Comparison of ENCODE assay signal across 8 cellular contexts in genomic region chr3:129626744-129627349, GRCh38. TPM values are rescaled to one million over a fixed set of nuclear protein-coding genes. Genes with fewer than 3 reads are reported as not detected.
DNase-seq lines count a peak whose midpoint lies in the region; ATAC-seq, FAIRE-seq and TF ChIP-seq lines count a peak whose summit lies in the region.

No MANE protein-coding gene starts in this region.

- DNase-seq in GM04504 (ENCODE audit: low read depth) (peak; percentile 65), SW 1271 (lab: John Stamatoyannopoulos, UW) (peak; percentile 86 to 88), astrocyte (ENCODE audit: low read depth) (peak; percentile 59), hypothalamus (lab: John Stamatoyannopoulos, UW) (peak in 47 of 51 donors; percentile 24 to 85 (median 67)), sciatic nerve (ENCODE audit: low spot score) (peak; percentile 94), cerebellar cortex (ENCODE audit: low spot score) (no peak)

- H3K4me1 Mint-ChIP-seq in astrocyte (ENCODE audit: low read depth, unreplicated experiment): peaks cover 27% of the 10 kb centered on the region

- peak overlapping the region; percentile 86 for H3K4me3 Mint-ChIP-seq in astrocyte (ENCODE audit: unreplicated experiment)

- H3K36me3 ChIP-seq in HUES6 (ENCODE audit: control insufficient read depth, insufficient read depth, low read length): no peaks in the 10 kb centered on the region
- no peaks in the 10 kb centered on the region for H3K36me3 ChIP-seq in astrocyte (ENCODE audit: insufficient read depth, low read length)

- H3K9ac ChIP-seq in HUES6 (ENCODE audit: low read length) (peak overlapping the region; percentile 93), astrocyte (ENCODE audit: low read length) (peak overlapping the region; percentile 84)

- no peaks in the 10 kb centered on the region for H3K27me3 Mint-ChIP-seq in astrocyte (ENCODE audit: low read depth, unreplicated experiment)

- no peaks in the 10 kb centered on the region for H3K36me3 Mint-ChIP-seq in astrocyte (ENCODE audit: low read depth, unreplicated experiment)

- no peaks in the 10 kb centered on the region for H3K27me3 ChIP-seq in HUES6 (ENCODE audit: control insufficient read depth, insufficient read depth, low read length)
- no peaks in the 10 kb centered on the region for H3K27me3 ChIP-seq in astrocyte (ENCODE audit: insufficient read depth, low read length)

- H3K9me3 ChIP-seq in HUES6 (ENCODE audit: control insufficient read depth, insufficient read depth, low read depth, low read length) (no peaks in the 10 kb centered on the region), astrocyte (ENCODE audit: insufficient read depth, low read depth, low read length) (no peaks in the 10 kb centered on the region)

- no peaks in the 10 kb centered on the region for H3K9me3 Mint-ChIP-seq in astrocyte (ENCODE audit: unreplicated experiment)

- TF ChIP-seq CTCF in astrocyte (IDR thresholded peaks at IDR 0.05; ENCODE audit: insufficient read depth, low read depth, low read length): no peak

- H3K27ac Mint-ChIP-seq in astrocyte (ENCODE audit: unreplicated experiment): peak overlapping the region; percentile 99

- H3K4me1 ChIP-seq in HUES6 (ENCODE audit: control insufficient read depth, insufficient read depth, low read length): peaks cover 31% of the 10 kb centered on the region
- H3K4me1 ChIP-seq in astrocyte (ENCODE audit: insufficient read depth, low read length): peaks cover 43% of the 10 kb centered on the region

- H4K20me1 ChIP-seq in astrocyte (ENCODE audit: insufficient read depth, low read length): no peaks in the 10 kb centered on the region

- no peak for FAIRE-seq in astrocyte (lab: Jason Lieb, UNC)

- peak overlapping the region; percentile 92 for H2AFZ ChIP-seq in astrocyte (ENCODE audit: low read depth, low read length)

- no peaks in the 10 kb centered on the region for H3K79me2 ChIP-seq in astrocyte (ENCODE audit: insufficient read depth, low read length)

- peak overlapping the region; percentile 90 for H3K4me2 ChIP-seq in astrocyte (ENCODE audit: low read length)

- intact Hi-C loops in sciatic nerve (cut with DNase I): no loop called here

- H3K27ac ChIP-seq in HUES6 (ENCODE audit: low read depth, low read length) (peak overlapping the region; percentile 90; the same call in 1 of the 2 replicates), astrocyte (ENCODE audit: low read depth, low read length) (peak overlapping the region; percentile 84)

- ATAC-seq in GM21526 (IDR thresholded peaks at IDR 0.05; ENCODE audit: low FRiP score, unreplicated experiment): peak; percentile 85
- ATAC-seq in sciatic nerve: peak; percentile 83

- H3K4me3 ChIP-seq in HUES6 (ENCODE audit: low read depth, low read length): peak overlapping the region; percentile 72
- H3K4me3 ChIP-seq in astrocyte (ENCODE audit: insufficient read depth, low read depth, low read length): peak overlapping the region; percentile 48

RNA-seq across cellular contexts. Expression of gene PLXND1, which starts 20.4 kb away (rescaled TPM):
- 184 and 188 TPM in 2 replicates for total RNA-seq in astrocyte
- 319 TPM for total RNA-seq in sciatic nerve
